ENCODE assay signal across 8 cellular contexts in genomic region chr10:93702278-93703001, GRCh38.
DNase-seq lines count a peak whose midpoint lies in the region; TF ChIP-seq lines count a peak whose summit lies in the region.

Gene FRA10AC1, minus strand, starts transcription at chr10:93702592. Its CDS starts 2,486 bp downstream, at chr10:93700106.

- H3K27ac ChIP-seq in MM.1S (ENCODE audit: low read length) = peak within 1 kb of the TSS; percentile 66
- H3K27ac ChIP-seq in neutrophil = peak within 1 kb of the TSS; percentile 71
- H3K27ac ChIP-seq in substantia nigra (ENCODE audit: low read depth, low read length, poor library complexity, severe bottlenecking) = peak within 1 kb of the TSS; percentile 93

- H3K27me3 ChIP-seq in HAP-1 (ENCODE audit: low read depth) (no peaks in the 10 kb centered on the region), MM.1S (replicated peaks; ENCODE audit: insufficient read depth, low read length) (no peaks in the 10 kb centered on the region), neutrophil (peaks cover 18% of the 10 kb centered on the region)

- H3K9me2 ChIP-seq in MM.1S (replicated peaks; ENCODE audit: insufficient read depth, low read length) = no peaks in the 10 kb centered on the region

- H3K9ac ChIP-seq in MM.1S (ENCODE audit: low read length) = peak within 1 kb of the TSS; percentile 81

- in situ Hi-C loops in HAP-1 (cut with MboI; ENCODE audit: low sequenced_read_pairs) = no loop called here

- H3K9me3 ChIP-seq in HAP-1 = no peaks in the 10 kb centered on the region
- H3K9me3 ChIP-seq in MM.1S (replicated peaks; ENCODE audit: insufficient read depth, low read length) = no peaks in the 10 kb centered on the region
- H3K9me3 ChIP-seq in neutrophil = no peaks in the 10 kb centered on the region

- peak within 1 kb of the TSS; percentile 90 for H3K4me2 ChIP-seq in MM.1S (ENCODE audit: low read depth, low read length)

- peak; percentile 93 for DNase-seq in GM03348 (ENCODE audit: low spot score)
- peak; percentile 70 to 93 for DNase-seq in HAP-1 (ENCODE audit: low spot score in 2 of 2)
- peak; percentile 91 for DNase-seq in MM.1S
- DNase-seq in SHP77 treated with DMSO at 0.1 percent for 48 hours (lab: John Stamatoyannopoulos, UW) = peak; percentile 82
- DNase-seq in activated gamma-delta T cell treated with anti-CD3 and anti-CD28 coated beads, Interleukin-2, amount 50 U/mL, for 16 hours (ENCODE audit: low read depth) = peak; percentile 88
- DNase-seq in germinal center (ENCODE audit: low spot score) = peak; percentile 80
- DNase-seq in substantia nigra (lab: John Stamatoyannopoulos, UW) = peak; percentile 66 to 96 (median 90)

- H3K79me2 ChIP-seq in MM.1S (ENCODE audit: low read length) = 0 out of 2 replicates have a peak, but pooled peaks cover 7% of the 10 kb centered on the region

- peak; percentile 59 for TF ChIP-seq CTCF in MM.1S (IDR thresholded peaks at IDR 0.05; ENCODE audit: low read length)
- peak; percentile 68 for TF ChIP-seq CTCF in neutrophil (IDR thresholded peaks at IDR 0.05)

- H3K4me1 ChIP-seq in HAP-1 = peaks cover 18% of the 10 kb centered on the region
- H3K4me1 ChIP-seq in MM.1S (ENCODE audit: low read length) = no peaks in the 10 kb centered on the region
- H3K4me1 ChIP-seq in neutrophil (ENCODE audit: control insufficient read depth in 1 of 2, insufficient read depth in 1 of 2, low read depth in 1 of 2, low read length in 1 of 2) = peaks cover 17 to 18% of the 10 kb centered on the region in 2 experiments

- peak within 1 kb of the TSS; percentile 98 for H2AFZ ChIP-seq in MM.1S (ENCODE audit: low read length)

- peak within 1 kb of the TSS; percentile 54 for H3K4me3 ChIP-seq in HAP-1
- peak within 1 kb of the TSS; percentile 85 for H3K4me3 ChIP-seq in MM.1S (ENCODE audit: low read length)
- peak within 1 kb of the TSS; percentile 76 to 77 for H3K4me3 ChIP-seq in neutrophil (ENCODE audit: low read depth in 1 of 2, low read length in 1 of 2)

- H4K20me1 ChIP-seq in MM.1S (ENCODE audit: insufficient read depth, low read length) = no peaks in the 10 kb centered on the region

- peaks cover 6% of the 10 kb centered on the region for H3K36me3 ChIP-seq in HAP-1 (replicated peaks)
- H3K36me3 ChIP-seq in MM.1S (replicated peaks; ENCODE audit: insufficient read depth, low read length) = 0 out of 2 replicates have a peak, but pooled peaks cover 4% of the 10 kb centered on the region
- H3K36me3 ChIP-seq in neutrophil = peaks cover 13% of the 10 kb centered on the region

- peaks cover 7% of the 10 kb centered on the region for H3F3A ChIP-seq in MM.1S (ENCODE audit: insufficient read depth, low read length)

Comparison
In these comparisons a context has a peak if more than half of its experiments do, and no peak if none do; other contexts are left out.
1. Peak in every context shown above with its lines: DNase-seq, H3K4me3 ChIP-seq and H3K27ac ChIP-seq.